ENCODE assay signal across 9 cellular contexts in genomic region chr15:38868326-38869114, GRCh38.
DNase-seq lines count a peak whose midpoint lies in the region; ATAC-seq and TF ChIP-seq lines count a peak whose summit lies in the region.
"Had no signal": no experiment of that assay in that cellular context is flagged by ENCODE, and none has a peak within 500 bp of the region (broad histone marks: within the 10 kb centered on the region; RNA-seq: fewer than 3 reads in every experiment).

No MANE protein-coding gene starts in this region.

- peak overlapping the region; percentile 70 for H3K27ac Mint-ChIP-seq in MCF 10A (ENCODE audit: low read depth, unreplicated experiment)
- no peak overlapping the region for H3K27ac Mint-ChIP-seq in glutamatergic neuron (ENCODE audit: unreplicated experiment)

- H3K36me3 Mint-ChIP-seq in MCF 10A (ENCODE audit: insufficient read depth, unreplicated experiment): no peaks in the 10 kb centered on the region
- no peaks in the 10 kb centered on the region for H3K36me3 Mint-ChIP-seq in glutamatergic neuron (ENCODE audit: unreplicated experiment)

- TF ChIP-seq CTCF in MCF 10A (IDR thresholded peaks at IDR 0.05; ENCODE audit: unreplicated experiment): no peak
- no peak for TF ChIP-seq CTCF in glutamatergic neuron (IDR thresholded peaks at IDR 0.05; ENCODE audit: partially characterized antibody, unreplicated experiment)

- intact Hi-C loops in MCF 10A (cut with micrococcal nuclease): no loop called here

- no peaks in the 10 kb centered on the region for H3K27me3 Mint-ChIP-seq in MCF 10A (ENCODE audit: insufficient read depth, unreplicated experiment)
- peaks cover 1% of the 10 kb centered on the region for H3K27me3 Mint-ChIP-seq in glutamatergic neuron (ENCODE audit: unreplicated experiment)

- BruUV-seq in MCF 10A (replicated peaks; lab: Mats Ljungman, UMichigan): TSS peak; percentile 91

- H3K9me3 Mint-ChIP-seq in MCF 10A (ENCODE audit: unreplicated experiment) (peaks cover 7% of the 10 kb centered on the region), glutamatergic neuron (ENCODE audit: unreplicated experiment) (peaks cover 3% of the 10 kb centered on the region)

- CTCF ChIA-PET in MCF 10A (lab: Yijun Ruan, JAX): interaction anchor here (1.3 kb wide), 1 partner anchor 889 kb away, joined by 3 read pairs; no protein-coding TSS in a partner anchor

- peak; percentile 90 for DNase-seq in A172 (ENCODE audit: low spot score)
- DNase-seq in HS-27A (ENCODE audit: low read depth): peak; percentile 81
- DNase-seq in MCF 10A (ENCODE audit: unreplicated experiment): peak; percentile 89
- no peak for DNase-seq in left lobe of liver (ENCODE audit: low spot score)
- DNase-seq in stimulated activated CD4-positive, alpha-beta T cell treated with anti-CD3 and anti-CD28 coated beads, Interleukin-15, amount 100 ng/mL, for 24 hours: no peak
- DNase-seq in glutamatergic neuron: no peak
- DNase-seq in stimulated activated CD4-positive, alpha-beta T cell treated with anti-CD3 and anti-CD28 coated beads, Interleukin-1b, Interleukin-23, amount 100 ng/mL, for 48 hours: no peak
- DNase-seq: WERI-Rb-1 had no signal

- ATAC-seq in left lobe of liver: peak; percentile 20
- ATAC-seq in HG03097 (IDR thresholded peaks at IDR 0.05; ENCODE audit: low FRiP score, unreplicated experiment): no peak

- POLR2A ChIA-PET in MCF 10A (lab: Yijun Ruan, JAX): interaction anchor here (0.6 to 1.1 kb wide), 3 partner anchors 10 to 285 kb away, joined by 3 to 4 read pairs (median 3); no protein-coding TSS in a partner anchor

- H3K4me3 Mint-ChIP-seq in MCF 10A (ENCODE audit: unreplicated experiment): no peak overlapping the region
- H3K4me3 Mint-ChIP-seq in glutamatergic neuron (ENCODE audit: unreplicated experiment): no peak overlapping the region

- peaks cover 8% of the 10 kb centered on the region for H3K4me1 Mint-ChIP-seq in MCF 10A (ENCODE audit: insufficient read depth, unreplicated experiment)
- no peaks in the 10 kb centered on the region for H3K4me1 Mint-ChIP-seq in glutamatergic neuron (ENCODE audit: low read depth, unreplicated experiment)

Comparison
In these comparisons a context has a peak if more than half of its experiments do, and no peak if none do; other contexts are left out.
1. DNase-seq: peak in A172 (single experiment), HS-27A (single experiment) and MCF 10A (single experiment); none in left lobe of liver (single experiment), stimulated activated CD4-positive, alpha-beta T cell treated with anti-CD3 and anti-CD28 coated beads, Interleukin-15, amount 100 ng/mL, for 24 hours (single experiment), glutamatergic neuron (single experiment) and stimulated activated CD4-positive, alpha-beta T cell treated with anti-CD3 and anti-CD28 coated beads, Interleukin-1b, Interleukin-23, amount 100 ng/mL, for 48 hours (single experiment).